25 cellular contexts compared by ENCODE assay signal in genomic region chrX:74389016-74389415, GRCh38. TPM values are rescaled to one million over a fixed set of nuclear protein-coding genes. Genes with fewer than 3 reads are reported as not detected.
"Had no signal": no experiment of that assay in that cellular context is flagged by ENCODE, and none has a peak within 500 bp of the region (broad histone marks: within the 10 kb centered on the region; RNA-seq: fewer than 3 reads in every experiment).

No MANE protein-coding gene starts in this region.

- H3K4me1 Mint-ChIP-seq: activated CD4-positive, alpha-beta memory T cell treated with anti-CD3 and anti-CD28 coated beads, Interleukin-2, amount 10 ng/mL, durations not matched to agents 7 days and 5 days; activated CD4-positive, alpha-beta T cell treated with anti-CD3 and anti-CD28 coated beads for 36 hours; activated T-helper 17 cell treated with anti-CD3 and anti-CD28 coated beads, Interleukin-2, amount 50 U/mL, for 72 hours; T-cell had no signal

- H3K36me3 ChIP-seq: adrenal gland, colonic mucosa had no signal

- H3K27me3 ChIP-seq: colonic mucosa had no signal

- H3K36me3 Mint-ChIP-seq: activated naive CD8-positive, alpha-beta T cell; T-cell had no signal

- H2AFZ ChIP-seq: PC-9 had no signal

- H3K4me1 ChIP-seq: adrenal gland, colonic mucosa had no signal

- DNase-seq: activated CD4-positive, alpha-beta memory T cell treated with anti-CD3 and anti-CD28 coated beads, Interleukin-2, amount 10 ng/mL, durations not matched to agents 7 days and 5 days; activated CD4-positive, alpha-beta T cell treated with anti-CD3 and anti-CD28 coated beads for 36 hours; activated CD4-positive, alpha-beta T cell treated with anti-CD3 and anti-CD28 coated beads, Interleukin-2, amount 50 U/mL, for 1 hour; activated gamma-delta T cell; activated naive CD4-positive, alpha-beta T cell treated with anti-CD3 and anti-CD28 coated beads for 36 hours; activated T-cell treated with anti-CD3 and anti-CD28 coated beads for 4 hours; activated T-cell treated with anti-CD3 and anti-CD28 coated beads, Interleukin-2, amount 50 U/mL, for 48 hours; adrenal gland; caudate nucleus; colonic mucosa; dermis blood vessel endothelial cell; MM.1S; NCI-H1105; NCI-H1436 treated with DMSO at 0.1 percent for 48 hours; NCI-H187; NCI-H2081; NCI-H446; NCI-H524; T-cell; T-helper 2 cell had no signal

- H3K27ac ChIP-seq: adrenal gland, colonic mucosa, PC-9, SK-N-MC, VCaP had no signal

- H3K4me3 Mint-ChIP-seq: activated CD4-positive, alpha-beta memory T cell treated with anti-CD3 and anti-CD28 coated beads, Interleukin-2, amount 10 ng/mL, durations not matched to agents 7 days and 5 days; activated CD4-positive, alpha-beta T cell treated with anti-CD3 and anti-CD28 coated beads for 36 hours; activated naive CD4-positive, alpha-beta T cell treated with anti-CD3 and anti-CD28 coated beads for 36 hours; activated naive CD8-positive, alpha-beta T cell; activated T-helper 17 cell treated with anti-CD3 and anti-CD28 coated beads, Interleukin-2, amount 50 U/mL, for 72 hours; T-cell had no signal

- H3K4me2 ChIP-seq: PC-9 had no signal

- H3K4me3 ChIP-seq: adrenal gland, colonic mucosa, PC-9, SK-N-MC had no signal

- H3K9me3 ChIP-seq: colonic mucosa had no signal

- H3K9me3 Mint-ChIP-seq: activated CD4-positive, alpha-beta memory T cell treated with anti-CD3 and anti-CD28 coated beads, Interleukin-2, amount 10 ng/mL, durations not matched to agents 7 days and 5 days; activated naive CD4-positive, alpha-beta T cell treated with anti-CD3 and anti-CD28 coated beads for 36 hours; activated T-helper 17 cell treated with anti-CD3 and anti-CD28 coated beads, Interleukin-2, amount 50 U/mL, for 72 hours; T-cell had no signal

- H3K27ac Mint-ChIP-seq: activated CD4-positive, alpha-beta memory T cell treated with anti-CD3 and anti-CD28 coated beads, Interleukin-2, amount 10 ng/mL, durations not matched to agents 7 days and 5 days; activated CD4-positive, alpha-beta T cell treated with anti-CD3 and anti-CD28 coated beads for 36 hours; activated naive CD4-positive, alpha-beta T cell treated with anti-CD3 and anti-CD28 coated beads for 36 hours; activated naive CD8-positive, alpha-beta T cell; activated T-helper 17 cell treated with anti-CD3 and anti-CD28 coated beads, Interleukin-2, amount 50 U/mL, for 72 hours; T-cell had no signal

RNA-seq across cellular contexts. Expression of gene SLC16A2, which starts 32.3 kb away (rescaled TPM):
- total RNA-seq: PC-9 had no signal
